ENCODE assay signal across 8 cellular contexts in genomic region chr22:45577746-45578523, GRCh38.
DNase-seq lines count a peak whose midpoint lies in the region; ATAC-seq and TF ChIP-seq lines count a peak whose summit lies in the region.

No MANE protein-coding gene starts in this region.

- peaks cover 20% of the 10 kb centered on the region for H3K4me1 Mint-ChIP-seq in CD14-positive monocyte
- H3K4me1 Mint-ChIP-seq in activated CD8-positive, alpha-beta memory T cell treated with anti-CD3 and anti-CD28 coated beads, Interleukin-2, amount 10 ng/mL, durations not matched to agents 7 days and 5 days: peaks cover 11% of the 10 kb centered on the region

- H3K27ac Mint-ChIP-seq in CD14-positive monocyte: peak overlapping the region in 1 of 7 donors; percentile 45
- no peak overlapping the region for H3K27ac Mint-ChIP-seq in activated CD8-positive, alpha-beta memory T cell treated with anti-CD3 and anti-CD28 coated beads, Interleukin-2, amount 10 ng/mL, durations not matched to agents 7 days and 5 days

- no peak overlapping the region for H3K9ac ChIP-seq in NT2/D1 (ENCODE audit: insufficient read length, low read depth)

- H3K4me3 ChIP-seq in HL-60 (replicated peaks; ENCODE audit: insufficient read depth, low read length) (no peak overlapping the region), NT2/D1 (ENCODE audit: insufficient read length, low read depth) (no peak overlapping the region), epithelial cell of esophagus (ENCODE audit: low read length) (no peak overlapping the region)

- no peaks in the 10 kb centered on the region for H3K9me3 ChIP-seq in NT2/D1 (ENCODE audit: insufficient read depth, low read length)

- H3K27me3 Mint-ChIP-seq in CD14-positive monocyte (ENCODE audit: low read depth in 3 of 3): peaks cover 8 to 31% (median 23%) of the 10 kb centered on the region in 3 donors
- H3K27me3 Mint-ChIP-seq in activated CD8-positive, alpha-beta memory T cell treated with anti-CD3 and anti-CD28 coated beads, Interleukin-2, amount 10 ng/mL, durations not matched to agents 7 days and 5 days: no peaks in the 10 kb centered on the region

- peaks cover 12% of the 10 kb centered on the region for H3K36me3 ChIP-seq in NT2/D1 (ENCODE audit: insufficient read depth, insufficient read length, low read length)

- H3K27me3 ChIP-seq in HL-60 (ENCODE audit: insufficient read depth, poor library complexity, severe bottlenecking): no peaks in the 10 kb centered on the region
- H3K27me3 ChIP-seq in NT2/D1 (ENCODE audit: insufficient read depth, insufficient read length): no peaks in the 10 kb centered on the region

- intact Hi-C loops in CD14-positive monocyte (cut with micrococcal nuclease): loop anchor here (5.0 to 10.0 kb wide), 2 partner anchors 69 to 297 kb away; no protein-coding TSS in a partner anchor

- peaks cover 3% of the 10 kb centered on the region for H3K4me1 ChIP-seq in NT2/D1 (ENCODE audit: insufficient read depth, insufficient read length)

- DNase-seq in CD14-positive monocyte (ENCODE audit: low spot score): peak; percentile 73
- peak; percentile 67 to 81 for DNase-seq in HL-60 (ENCODE audit: low read depth in 1 of 2, low spot score in 1 of 2)
- peak; percentile 56 for DNase-seq in NT2/D1 (ENCODE audit: low read depth, low spot score)
- peak; percentile 84 for DNase-seq in activated CD8-positive, alpha-beta memory T cell treated with anti-CD3 and anti-CD28 coated beads, Interleukin-2, amount 10 ng/mL, durations not matched to agents 7 days and 5 days
- peak; percentile 83 for DNase-seq in epithelial cell of esophagus (ENCODE audit: low read depth)
- DNase-seq in mucosa of gallbladder (ENCODE audit: low spot score): peak; percentile 87
- peak; percentile 91 for DNase-seq in stimulated activated CD8-positive, alpha-beta memory T cell treated with anti-CD3 and anti-CD28 coated beads, Interleukin-4, amount 100 ng/mL, for 48 hours

- CTCF ChIA-PET in activated CD8-positive, alpha-beta memory T cell treated with anti-CD3 and anti-CD28 coated beads, Interleukin-2, amount 10 ng/mL, durations not matched to agents 7 days and 5 days (lab: Charles Lee): interaction anchor here (0.6 to 2.5 kb wide), 21 partner anchors 13 to 410 kb away, joined by 3 to 15 read pairs (median 4); partner anchors contain the start of gene WNT7B

- H3K27ac ChIP-seq in HL-60 (replicated peaks): no peak overlapping the region

- no peaks in the 10 kb centered on the region for H3K36me3 Mint-ChIP-seq in CD14-positive monocyte
- H3K36me3 Mint-ChIP-seq in activated CD8-positive, alpha-beta memory T cell treated with anti-CD3 and anti-CD28 coated beads, Interleukin-2, amount 10 ng/mL, durations not matched to agents 7 days and 5 days: no peaks in the 10 kb centered on the region

- H3K9me3 Mint-ChIP-seq in CD14-positive monocyte: peaks cover 0 to 2% (median 0%) of the 10 kb centered on the region in 7 donors
- no peaks in the 10 kb centered on the region for H3K9me3 Mint-ChIP-seq in activated CD8-positive, alpha-beta memory T cell treated with anti-CD3 and anti-CD28 coated beads, Interleukin-2, amount 10 ng/mL, durations not matched to agents 7 days and 5 days (ENCODE audit: low read depth)

- peak; percentile 96 for TF ChIP-seq CTCF in CD14-positive monocyte (IDR thresholded peaks at IDR 0.05)
- peak; percentile 97 for TF ChIP-seq CTCF in HL-60 (IDR thresholded peaks at IDR 0.05; ENCODE audit: insufficient read depth, low read length)
- TF ChIP-seq CTCF in epithelial cell of esophagus (IDR thresholded peaks at IDR 0.05; ENCODE audit: insufficient read depth, low read depth, low read length, missing control alignments): peak; percentile 95

- peak; percentile 83 for ATAC-seq in activated CD8-positive, alpha-beta memory T cell treated with anti-CD3 and anti-CD28 coated beads, Interleukin-2, amount 10 ng/mL, durations not matched to agents 7 days and 5 days
- no peak for ATAC-seq in HG03442 (IDR thresholded peaks at IDR 0.05; ENCODE audit: unreplicated experiment)

- no peak overlapping the region for H3K4me3 Mint-ChIP-seq in CD14-positive monocyte
- H3K4me3 Mint-ChIP-seq in activated CD8-positive, alpha-beta memory T cell treated with anti-CD3 and anti-CD28 coated beads, Interleukin-2, amount 10 ng/mL, durations not matched to agents 7 days and 5 days: no peak overlapping the region
